In the genomic region with DNA sequence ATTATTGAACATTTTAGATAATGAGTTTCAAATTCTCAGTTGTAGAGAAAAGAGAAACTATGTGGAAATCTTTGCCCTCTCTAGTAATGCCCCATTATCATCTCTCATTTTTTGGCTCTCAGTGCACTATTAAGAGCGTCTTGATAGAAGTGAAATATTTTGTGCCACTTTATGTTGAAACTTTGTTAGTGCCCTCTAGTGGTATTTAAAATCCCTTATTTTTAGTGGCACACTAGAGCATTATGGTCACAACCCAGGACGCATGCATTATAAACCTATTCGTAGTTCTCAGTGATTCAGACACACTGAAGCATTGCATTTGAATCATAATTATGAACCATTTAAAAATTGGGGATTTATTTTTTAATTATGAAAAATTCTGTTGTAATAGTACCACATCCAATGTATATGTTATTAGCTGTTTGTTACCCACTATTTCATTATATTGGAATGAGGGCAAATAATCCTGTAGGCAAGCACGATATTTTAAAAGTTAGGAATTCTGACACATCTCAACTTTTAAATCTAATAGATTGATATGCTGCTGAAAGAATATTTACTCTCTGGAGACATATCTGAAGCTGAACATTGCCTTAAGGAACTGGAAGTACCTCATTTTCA, we compare ENCODE assay signal across 8 cellular contexts. TPM values are rescaled to one million over a fixed set of nuclear protein-coding genes. Genes with fewer than 3 reads are reported as not detected.
DNase-seq lines count a peak whose midpoint lies in the region; ATAC-seq and TF ChIP-seq lines count a peak whose summit lies in the region.

No MANE protein-coding gene starts in this region.

- no CpG with 5 or more reads among the region's 4 CpGs for WGBS in neuronal stem cell (ENCODE audit: extremely low coverage in 2 of 2, insufficient read length in 2 of 2, insufficient replicate concordance in 1 of 2), 2 donors

- no peaks in the 10 kb centered on the region for H3K4me1 ChIP-seq in neuronal stem cell (ENCODE audit: control insufficient read depth in 2 of 2, insufficient read depth in 1 of 2, low read depth in 1 of 2, low read length in 2 of 2)

- H3K4me3 ChIP-seq in dorsolateral prefrontal cortex (no peak overlapping the region), neuronal stem cell (ENCODE audit: low read length in 2 of 2) (no peak overlapping the region)

- H3K23ac ChIP-seq in neuronal stem cell (ENCODE audit: low read depth, low read length, poor library complexity): no peak overlapping the region

- H3K27ac Mint-ChIP-seq in CD14-positive monocyte: no peak overlapping the region

- H3K9ac ChIP-seq in neuronal stem cell (ENCODE audit: low read depth, low read length, poor library complexity): no peak overlapping the region

- intact Hi-C loops in CD14-positive monocyte (cut with micrococcal nuclease) (loop anchor here (5.0 kb wide), 2 partner anchors 91 to 146 kb away; no protein-coding TSS in a partner anchor), dorsolateral prefrontal cortex (cut with DNase I) (loop anchor here (2.0 to 5.0 kb wide), 3 partner anchors 86 to 147 kb away; no protein-coding TSS in a partner anchor)

- no peak overlapping the region for H3K18ac ChIP-seq in neuronal stem cell (ENCODE audit: low read length)

- no peak overlapping the region for H3K4me3 Mint-ChIP-seq in CD14-positive monocyte

- H2AFZ ChIP-seq in neuronal stem cell (ENCODE audit: low read length): no peak overlapping the region

- no peak overlapping the region for H2BK15ac ChIP-seq in neuronal stem cell (ENCODE audit: low read length)

- no peaks in the 10 kb centered on the region for H3K79me1 ChIP-seq in neuronal stem cell (ENCODE audit: low read depth, low read length)

- H2AK5ac ChIP-seq in neuronal stem cell (ENCODE audit: low read depth, low read length): no peak overlapping the region

- H3K27ac ChIP-seq in dorsolateral prefrontal cortex (peak overlapping the region in 3 of 59 donors; percentile 7 to 23 (median 8)), neuronal stem cell (replicated peaks; ENCODE audit: low read length) (no peak overlapping the region)

- H3K4me2 ChIP-seq in neuronal stem cell (ENCODE audit: insufficient read depth, low read length, poor library complexity, severe bottlenecking): no peak overlapping the region

- DNase-seq in CD14-positive monocyte (ENCODE audit: low spot score) (no peak), OCI-M1 (lab: John Stamatoyannopoulos, UW) (peak; percentile 86), dorsolateral prefrontal cortex (no peak), midbrain (lab: John Stamatoyannopoulos, UW) (peak; percentile 77), neuronal stem cell (ENCODE audit: low spot score) (no peak)

- H3K36me3 Mint-ChIP-seq in CD14-positive monocyte: peaks cover 69 to 79% of the 10 kb centered on the region in 2 donors

- H3K27me3 ChIP-seq in dorsolateral prefrontal cortex: no peaks in the 10 kb centered on the region
- no peaks in the 10 kb centered on the region for H3K27me3 ChIP-seq in neuronal stem cell (ENCODE audit: control insufficient read depth in 3 of 3, insufficient read depth in 3 of 3, low read depth in 1 of 3, low read length in 3 of 3)

- H3K9me3 Mint-ChIP-seq in CD14-positive monocyte: no peaks in the 10 kb centered on the region

- peaks cover 4% of the 10 kb centered on the region for H3K4me1 Mint-ChIP-seq in CD14-positive monocyte

- H2BK12ac ChIP-seq in neuronal stem cell (ENCODE audit: low read length): no peak overlapping the region

- no peak overlapping the region for H4K8ac ChIP-seq in neuronal stem cell (ENCODE audit: low read depth, low read length)

- H3K36me3 ChIP-seq in neuronal stem cell (replicated peaks in 1 of 2; ENCODE audit: control insufficient read depth in 2 of 2, insufficient read depth in 2 of 2, low read length in 2 of 2): peaks cover 11 to 99% of the 10 kb centered on the region in 2 donors

- no peak overlapping the region for H2BK5ac ChIP-seq in neuronal stem cell (ENCODE audit: low read length)

- H3K9me3 ChIP-seq in neuronal stem cell (replicated peaks in 1 of 2; ENCODE audit: control insufficient read depth in 2 of 2, insufficient read depth in 1 of 2, low read depth in 1 of 2, low read length in 2 of 2): no peaks in the 10 kb centered on the region

- H2BK120ac ChIP-seq in neuronal stem cell (ENCODE audit: low read depth, low read length): no peak overlapping the region

- ATAC-seq in GM18517 (IDR thresholded peaks at IDR 0.05; ENCODE audit: unreplicated experiment) (peak; percentile 74), HG03432 (IDR thresholded peaks at IDR 0.05; ENCODE audit: unreplicated experiment) (peak; percentile 74), HG03097 (IDR thresholded peaks at IDR 0.05; ENCODE audit: low FRiP score, unreplicated experiment) (no peak)

- peak; percentile 69 for TF ChIP-seq CTCF in CD14-positive monocyte (IDR thresholded peaks at IDR 0.05)
- TF ChIP-seq CTCF in dorsolateral prefrontal cortex (IDR thresholded peaks at IDR 0.05 in 54 of 56, conservative IDR thresholded peaks at IDR 0.05 in 2 of 56; ENCODE audit: low read depth in 1 of 56, partially characterized antibody in 56 of 56): peak; percentile 51 to 90 (median 78)

- no peak overlapping the region for H3K14ac ChIP-seq in neuronal stem cell (ENCODE audit: low read length)

- no peak overlapping the region for H4K91ac ChIP-seq in neuronal stem cell (ENCODE audit: low read depth, low read length, poor library complexity)

- no peak overlapping the region for H3K4ac ChIP-seq in neuronal stem cell (ENCODE audit: low read length)

- H3K27me3 Mint-ChIP-seq in CD14-positive monocyte (ENCODE audit: low read depth in 3 of 3): no peaks in the 10 kb centered on the region

RNA-seq across cellular contexts. Expression of gene PDCD4, which starts 21.9 kb away (rescaled TPM):
- polyA plus RNA-seq in CD14-positive monocyte: 10 to 100 TPM; 48.6 to 53.4 TPM
- 100 to 1,000 TPM in 2 of 120 experiments, 10 to 100 TPM in 118; 45.2 to 105 (median 67.9) TPM for total RNA-seq in dorsolateral prefrontal cortex
- polyA plus RNA-seq in neuronal stem cell (2013, experiment 1 of 2): 86.5 TPM
- 87.2 TPM for polyA plus RNA-seq in neuronal stem cell (2013, experiment 2 of 2)

RNA-seq across cellular contexts. Expression of gene BBIP1, which starts 25.3 kb away (rescaled TPM):
- 10 to 100 TPM; 26.6 to 41.1 TPM for polyA plus RNA-seq in CD14-positive monocyte
- 10 to 100 TPM; 34.7 to 77.1 (median 51.3) TPM for total RNA-seq in dorsolateral prefrontal cortex
- polyA plus RNA-seq in neuronal stem cell (2013, experiment 1 of 2): 59.5 TPM
- polyA plus RNA-seq in neuronal stem cell (2013, experiment 2 of 2): 59.1 TPM

RNA-seq across cellular contexts. Expression of gene SHOC2, which starts 25.7 kb away (rescaled TPM):
- 10 to 100 TPM; 68.9 to 69.9 TPM for polyA plus RNA-seq in CD14-positive monocyte
- 100 to 1,000 TPM in 16 of 120 experiments, 10 to 100 TPM in 104; 59.5 to 118 (median 88.7) TPM for total RNA-seq in dorsolateral prefrontal cortex
- polyA plus RNA-seq in neuronal stem cell (2013, experiment 1 of 2): 31.4 TPM
- 30.5 TPM for polyA plus RNA-seq in neuronal stem cell (2013, experiment 2 of 2)

Comparison
In these comparisons a context has a peak if more than half of its experiments do, and no peak if none do; other contexts are left out.
1. DNase-seq: peak in OCI-M1 (single experiment) and midbrain (single experiment); none in CD14-positive monocyte (single experiment), dorsolateral prefrontal cortex (0 of 10) and neuronal stem cell (single experiment).